In genomic region chr9:93224591-93224990, GRCh38 we compare ENCODE assay signal across 19 cellular contexts. TPM values are rescaled to one million over a fixed set of nuclear protein-coding genes. Genes with fewer than 3 reads are reported as not detected.
DNase-seq lines count a peak whose midpoint lies in the region; ATAC-seq, FAIRE-seq and TF ChIP-seq lines count a peak whose summit lies in the region.
"Had no signal": no experiment of that assay in that cellular context is flagged by ENCODE, and none has a peak within 500 bp of the region (broad histone marks: within the 10 kb centered on the region; RNA-seq: fewer than 3 reads in every experiment).

No MANE protein-coding gene starts in this region.

- H2AFZ ChIP-seq in HCT116 (ENCODE audit: low read depth, low read length, poor library complexity, severe bottlenecking): no peak overlapping the region
- H2AFZ ChIP-seq in PC-9: no peak overlapping the region
- H2AFZ ChIP-seq in keratinocyte (ENCODE audit: control insufficient read depth, low read length): no peak overlapping the region

- H3K4me3 ChIP-seq in BLaER1: no peak overlapping the region
- H3K4me3 ChIP-seq in HCT116 (replicated peaks in 1 of 2; ENCODE audit: low read depth in 1 of 2, low read length in 2 of 2): no peak overlapping the region; a peak in 1 of 4 replicates
- no peak overlapping the region for H3K4me3 ChIP-seq in PC-9
- H3K4me3 ChIP-seq in keratinocyte (ENCODE audit: control insufficient read depth in 2 of 3, extremely low read depth in 1 of 3, insufficient read depth in 2 of 3, low read depth in 1 of 3, low read length in 3 of 3): no peak overlapping the region
- no peak overlapping the region for H3K4me3 ChIP-seq in WERI-Rb-1 (ENCODE audit: low read depth, low read length)

- H3K79me2 ChIP-seq in HCT116 (ENCODE audit: insufficient read depth, low read length): peaks cover 16% of the 10 kb centered on the region
- H3K79me2 ChIP-seq in PC-9 (ENCODE audit: low read depth): peaks cover 50% of the 10 kb centered on the region
- no peaks in the 10 kb centered on the region for H3K79me2 ChIP-seq in keratinocyte (ENCODE audit: control insufficient read depth, insufficient read depth, low read length)

- no peaks in the 10 kb centered on the region for H3K27me3 ChIP-seq in BLaER1
- H3K27me3 ChIP-seq in HCT116 (ENCODE audit: insufficient read depth, low read length): no peaks in the 10 kb centered on the region
- H3K27me3 ChIP-seq in PC-9 (ENCODE audit: insufficient read depth, low read depth): no peaks in the 10 kb centered on the region
- peaks cover 17% of the 10 kb centered on the region for H3K27me3 ChIP-seq in keratinocyte (ENCODE audit: control insufficient read depth, extremely low read depth, insufficient read depth, low read length)
- no peaks in the 10 kb centered on the region for H3K27me3 ChIP-seq in WERI-Rb-1 (ENCODE audit: insufficient read depth, low read depth, severe bottlenecking)

- BruUV-seq in HCT116 (replicated peaks; lab: Mats Ljungman, UMichigan): no TSS peak
- BruUV-seq in PC-9 (replicated peaks; lab: Mats Ljungman, UMichigan): no TSS peak

- POLR2A ChIA-PET in HCT116 (lab: Charles Lee) (no interaction called here), PC-9 (lab: Charles Lee; ENCODE audit: unreplicated experiment) (no interaction called here)

- peaks cover 3% of the 10 kb centered on the region for H3K9me1 ChIP-seq in keratinocyte (ENCODE audit: control insufficient read depth, extremely low read depth, insufficient read depth, low read length)

- ATAC-seq in HCT116 (peak; percentile 10; the same call in 1 of the 2 replicates), GM21619 (IDR thresholded peaks at IDR 0.05; ENCODE audit: unreplicated experiment) (no peak), HG03342 (IDR thresholded peaks at IDR 0.05; ENCODE audit: unreplicated experiment) (no peak)
- ATAC-seq: activated CD8-positive, alpha-beta T cell treated with anti-CD3 and anti-CD28 coated beads, Interleukin-2, amount 10 ng/mL, durations not matched to agents 7 days and 5 days had no signal

- DNase-seq in HCT116 (ENCODE audit: low read depth, low spot score) (peak; percentile 7), PC-9 (peak; percentile 90 to 99), keratinocyte (ENCODE audit: low read depth, low spot score) (peak; percentile 49), WERI-Rb-1 (no peak), head of caudate nucleus (no peak)
- DNase-seq: activated CD8-positive, alpha-beta T cell treated with anti-CD3 and anti-CD28 coated beads, Interleukin-2, amount 10 ng/mL, durations not matched to agents 7 days and 5 days; activated naive CD4-positive, alpha-beta T cell; AML-193; caudate nucleus; erythroblast; NCI-H187; stimulated activated CD4-positive, alpha-beta T cell treated with anti-CD3 and anti-CD28 coated beads, Interleukin-4, amount 100 ng/mL, for 4 hours; stimulated activated naive CD4-positive, alpha-beta T cell had no signal

- H3K4me1 ChIP-seq in BLaER1 (peaks cover 85% of the 10 kb centered on the region), HCT116 (ENCODE audit: control insufficient read depth in 1 of 2, insufficient read depth in 2 of 2, low read length in 2 of 2) (peaks cover 38 to 46% of the 10 kb centered on the region in 2 experiments), PC-9 (replicated peaks; ENCODE audit: insufficient read depth) (peaks cover 54% of the 10 kb centered on the region), keratinocyte (ENCODE audit: control insufficient read depth, extremely low read depth, insufficient read depth, low read length) (peaks cover 24% of the 10 kb centered on the region)

- 0 out of 2 replicates have a peak overlapping the region, but pooled peaks have one; percentile 46 for H3K9ac ChIP-seq in BLaER1
- H3K9ac ChIP-seq in HCT116 (ENCODE audit: low read length): no peak overlapping the region
- H3K9ac ChIP-seq in keratinocyte (ENCODE audit: control insufficient read depth, extremely low read depth, insufficient read depth, low read length): no peak overlapping the region

- RAD21 ChIA-PET in HCT116 (lab: Charles Lee; ENCODE audit: low non-redundant PET in 1 of 2, low total read pairs in 2 of 2, uncharacterized antibody in 2 of 2, unreplicated experiment in 2 of 2): no interaction called here

- H3F3A ChIP-seq in PC-9 (ENCODE audit: insufficient read depth, low read depth): peaks cover 47% of the 10 kb centered on the region

- H3K36me3 ChIP-seq in BLaER1 (no peaks in the 10 kb centered on the region), HCT116 (ENCODE audit: control insufficient read depth in 1 of 2, insufficient read depth in 2 of 2, low read length in 2 of 2) (no peaks in the 10 kb centered on the region), PC-9 (ENCODE audit: low read depth) (no peaks in the 10 kb centered on the region), keratinocyte (ENCODE audit: control insufficient read depth in 2 of 2, extremely low read depth in 1 of 2, insufficient read depth in 2 of 2, low read length in 2 of 2) (no peaks in the 10 kb centered on the region), WERI-Rb-1 (no peaks in the 10 kb centered on the region)

- H3K27ac ChIP-seq in BLaER1 (peak overlapping the region; percentile 72), HCT116 (ENCODE audit: low read depth, low read length) (peak overlapping the region; percentile 73), PC-9 (peak overlapping the region; percentile 78), keratinocyte (ENCODE audit: control insufficient read depth, insufficient read depth, low read length) (no peak overlapping the region), WERI-Rb-1 (no peak overlapping the region)

- CTCF ChIA-PET in HCT116 (lab: Charles Lee) (no interaction called here), PC-9 (lab: Charles Lee) (no interaction called here)

- no peaks in the 10 kb centered on the region for H3K9me3 ChIP-seq in BLaER1
- H3K9me3 ChIP-seq in HCT116 (ENCODE audit: control insufficient read depth in 1 of 2, insufficient read depth in 1 of 2, low read depth in 1 of 2, low read length in 2 of 2): no peaks in the 10 kb centered on the region
- no peaks in the 10 kb centered on the region for H3K9me3 ChIP-seq in PC-9 (ENCODE audit: insufficient read depth, low read depth)
- H3K9me3 ChIP-seq in keratinocyte (ENCODE audit: control insufficient read depth, low read depth, low read length): no peaks in the 10 kb centered on the region
- no peaks in the 10 kb centered on the region for H3K9me3 ChIP-seq in WERI-Rb-1 (ENCODE audit: severe bottlenecking)

- peak; percentile 92 for FAIRE-seq in keratinocyte (lab: Jason Lieb, UNC)
- FAIRE-seq: G401.6, RCC 7860 had no signal

- no peak for TF ChIP-seq POLR2A in HCT116 (IDR thresholded peaks at IDR 0.05; ENCODE audit: borderline replicate concordance, extremely low read depth, insufficient read depth, insufficient read length)

- H3K9me2 ChIP-seq in HCT116 (ENCODE audit: insufficient read depth) (no peaks in the 10 kb centered on the region), PC-9 (ENCODE audit: insufficient read depth) (no peaks in the 10 kb centered on the region)

- peaks cover 47% of the 10 kb centered on the region for H4K20me1 ChIP-seq in BLaER1
- H4K20me1 ChIP-seq in HCT116 (ENCODE audit: insufficient read depth): no peaks in the 10 kb centered on the region
- no peaks in the 10 kb centered on the region for H4K20me1 ChIP-seq in PC-9 (ENCODE audit: insufficient read depth)
- peaks cover 11% of the 10 kb centered on the region for H4K20me1 ChIP-seq in keratinocyte (ENCODE audit: control insufficient read depth, extremely low read depth, insufficient read depth, low read length)

- intact Hi-C loops in HCT116 (cut with micrococcal nuclease): loop anchor here (5.0 kb wide), 1 partner anchor 48 kb away; no protein-coding TSS in a partner anchor
- intact Hi-C loops in PC-9 (cut with micrococcal nuclease; ENCODE audit: unreplicated experiment): loop anchor here (2.0 to 5.0 kb wide), 4 partner anchors 42 to 252 kb away; partner anchors contain the start of genes CARD19 and WNK2
- intact Hi-C loops in head of caudate nucleus (cut with DNase I): no loop called here

- TF ChIP-seq CTCF in HCT116 (IDR thresholded peaks at IDR 0.05 in 2 of 3, conservative IDR thresholded peaks at IDR 0.05 in 1 of 3; ENCODE audit: borderline replicate concordance in 1 of 3, insufficient read depth in 1 of 3, low read depth in 2 of 3, low read length in 2 of 3) (no peak), PC-9 (conservative IDR thresholded peaks at IDR 0.05) (no peak), keratinocyte (optimal IDR thresholded peaks at IDR 0.05 in 1 of 3, IDR thresholded peaks at IDR 0.05 in 1 of 3, conservative IDR thresholded peaks at IDR 0.05 in 1 of 3; ENCODE audit: extremely low read depth in 1 of 3, insufficient read depth in 2 of 3, low read length in 3 of 3) (no peak), WERI-Rb-1 (IDR thresholded peaks at IDR 0.05; ENCODE audit: low read depth, low read length) (no peak)

- dilution Hi-C loops in keratinocyte (cut with MboI; ENCODE audit: extremely low pct_ligation_motif_present, low sequenced_read_pairs): no loop called here

- H3K4me2 ChIP-seq in BLaER1: peak overlapping the region; percentile 97
- peak overlapping the region; percentile 88 for H3K4me2 ChIP-seq in HCT116 (ENCODE audit: low read length)
- peak overlapping the region; percentile 74 for H3K4me2 ChIP-seq in PC-9
- H3K4me2 ChIP-seq in keratinocyte (ENCODE audit: control insufficient read depth, extremely low read depth, insufficient read depth, low read depth, low read length): peak overlapping the region; percentile 9

- TF ChIP-seq RAD21 in HCT116 (IDR thresholded peaks at IDR 0.05; ENCODE audit: low read depth): no peak

TF ChIP-seq in HCT116, 20 proteins besides CTCF, POLR2A, EP300 and RAD21:
- TF ChIP-seq ELF1 (IDR thresholded peaks at IDR 0.05; ENCODE audit: borderline replicate concordance, low read depth) (no peak), JUND (IDR thresholded peaks at IDR 0.05) (peak; percentile 22; the same call in 1 of the 2 replicates), CBX3 (IDR thresholded peaks at IDR 0.05; ENCODE audit: low read depth) (no peak)

RNA-seq across cellular contexts. Expression of gene WNK2, which starts 40.7 kb away (rescaled TPM):
- total RNA-seq in HCT116 (2021; ENCODE audit: unreplicated experiment) (24.4 TPM), PC-9 (2021) (44.6 and 61.3 TPM in 2 replicates)
- 9.6 and 12.3 TPM in 2 replicates for polyA plus RNA-seq in HCT116 (2012)
- 0.05 TPM in 1 of 3 replicates, not detected in the others for polyA plus RNA-seq in keratinocyte
- 0.32 TPM for polyA plus RNA-seq in keratinocyte (2011; ENCODE audit: low read depth)
- 0.12 TPM in 1 of 2 replicates, not detected in the other for polyA plus RNA-seq in keratinocyte (2011; cell fraction: cytosol; rRNA removed)
- polyA plus RNA-seq in keratinocyte (2011; cell fraction: nucleus; rRNA removed): 0.10 and 0.49 TPM in 2 replicates
- 0.10 TPM in 1 of 2 replicates, not detected in the other for polyA plus RNA-seq in keratinocyte (2012; ENCODE audit: low replicate concordance)
- 0.20 TPM in 1 of 3 replicates, not detected in the others for polyA minus RNA-seq in keratinocyte
- not detected for polyA minus RNA-seq in keratinocyte (2011; cell fraction: cytosol; rRNA and poly(A)+ RNA removed)
- polyA minus RNA-seq in keratinocyte (2011; cell fraction: nucleus; rRNA and poly(A)+ RNA removed): 0.84 TPM in 1 of 2 replicates, not detected in the other
- total RNA-seq: activated CD8-positive, alpha-beta T cell treated with anti-CD3 and anti-CD28 coated beads, Interleukin-2, amount 10 ng/mL, durations not matched to agents 7 days and 5 days; pulmonary artery endothelial cell had no signal

Comparison
In these comparisons a context has a peak if more than half of its experiments do, and no peak if none do; other contexts are left out.
1. H3K27ac ChIP-seq: peak in BLaER1 (single experiment), HCT116 (single experiment) and PC-9 (single experiment); none in keratinocyte (single experiment) and WERI-Rb-1 (single experiment).
2. H3K4me2 ChIP-seq: peak in every context shown above with its lines; median percentile 97 in BLaER1; 88 in HCT116; 74 in PC-9; 9 in keratinocyte.
3. DNase-seq: peak in HCT116 (single experiment), PC-9 (2 of 2) and keratinocyte (single experiment); none in WERI-Rb-1 (single experiment) and head of caudate nucleus (0 of 42).